ENCODE assay signal across 13 cellular contexts in the genomic region with DNA sequence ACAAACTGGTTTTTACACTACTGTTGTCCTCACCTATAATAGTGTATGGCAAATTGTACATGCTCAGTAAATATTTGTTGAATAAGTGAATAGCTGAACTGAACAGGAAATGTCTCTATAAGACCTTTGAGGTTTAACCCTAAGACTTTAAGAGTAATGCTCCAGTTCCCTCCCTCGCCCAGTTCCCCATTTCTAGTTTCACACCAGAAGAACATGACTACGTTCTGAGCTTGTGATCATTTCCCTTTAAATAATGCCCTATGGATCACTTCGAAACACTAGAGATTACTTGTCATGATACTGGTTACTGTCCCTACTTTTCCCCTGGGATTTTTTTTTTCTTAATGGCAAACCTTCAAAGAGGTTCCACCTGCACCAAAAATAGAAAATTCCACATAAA.
DNase-seq lines count a peak whose midpoint lies in the region; ATAC-seq and TF ChIP-seq lines count a peak whose summit lies in the region.
"Had no signal": no experiment of that assay in that cellular context is flagged by ENCODE, and none has a peak within 500 bp of the region (broad histone marks: within the 10 kb centered on the region; RNA-seq: fewer than 3 reads in every experiment).

No MANE protein-coding gene starts in this region.

- no peak overlapping the region for H3K4me2 ChIP-seq in trophoblast cell (ENCODE audit: low read length)

- no peak overlapping the region for H2AFZ ChIP-seq in trophoblast cell (ENCODE audit: insufficient read depth, low read length, poor library complexity)

- no peak overlapping the region for H3K23ac ChIP-seq in trophoblast cell (ENCODE audit: low read length)

- no peaks in the 10 kb centered on the region for H3K27me3 ChIP-seq in gastroesophageal sphincter
- H3K27me3 ChIP-seq in stomach: no peaks in the 10 kb centered on the region
- H3K27me3 ChIP-seq in trophoblast cell (ENCODE audit: insufficient read depth, low read length): no peaks in the 10 kb centered on the region

- H3K14ac ChIP-seq in trophoblast cell (ENCODE audit: low read length): no peak overlapping the region

- H3K79me2 ChIP-seq in trophoblast cell (ENCODE audit: control insufficient read depth, insufficient read depth, low read length, poor library complexity): no peaks in the 10 kb centered on the region

- no peaks in the 10 kb centered on the region for H3K27me3 Mint-ChIP-seq in activated B cell treated with CpG ODN at 0.5 μM for 24 hours

- no peak overlapping the region for H4K91ac ChIP-seq in trophoblast cell (ENCODE audit: low read depth, low read length)

- H3K9me3 ChIP-seq in gastroesophageal sphincter (no peaks in the 10 kb centered on the region), stomach (peaks cover 0 to 15% (median 4%) of the 10 kb centered on the region in 4 donors), trophoblast cell (ENCODE audit: insufficient read depth, low read depth, low read length) (peaks cover 2% of the 10 kb centered on the region)

- H3K4me3 ChIP-seq in gastroesophageal sphincter: no peak overlapping the region
- no peak overlapping the region for H3K4me3 ChIP-seq in stomach
- H3K4me3 ChIP-seq in trophoblast cell (ENCODE audit: low read depth, low read length): no peak overlapping the region

- CTCF ChIA-PET in activated B cell treated with CpG ODN at 0.5 μM for 24 hours (lab: Charles Lee): interaction anchor here (1.4 kb wide), 1 partner anchor 70 kb away, joined by 3 read pairs; the partner anchor contains the start of gene PRKD1

- H3K4me3 Mint-ChIP-seq in activated B cell treated with CpG ODN at 0.5 μM for 24 hours: peak overlapping the region; percentile 80
- H3K4me3 Mint-ChIP-seq: endodermal cell had no signal

- H3K9ac ChIP-seq in trophoblast cell (ENCODE audit: low read length): no peak overlapping the region

- peaks cover 15% of the 10 kb centered on the region for H3K9me3 Mint-ChIP-seq in activated B cell treated with CpG ODN at 0.5 μM for 24 hours

- H3K4me1 ChIP-seq in gastroesophageal sphincter (peaks cover 0 to 8% (median 0%) of the 10 kb centered on the region in 3 donors), stomach (no peaks in the 10 kb centered on the region), trophoblast cell (ENCODE audit: control insufficient read depth in 1 of 2, insufficient read depth in 2 of 2, low read length in 2 of 2) (no peaks in the 10 kb centered on the region)

- no peak overlapping the region for H4K8ac ChIP-seq in trophoblast cell (ENCODE audit: low read depth, low read length)

- peaks cover 5% of the 10 kb centered on the region for H3K36me3 Mint-ChIP-seq in activated B cell treated with CpG ODN at 0.5 μM for 24 hours (ENCODE audit: low read depth)

- ATAC-seq in GM19035 (IDR thresholded peaks at IDR 0.05; ENCODE audit: unreplicated experiment) (peak; percentile 87), HG02571 (IDR thresholded peaks at IDR 0.05; ENCODE audit: unreplicated experiment) (peak; percentile 82), HG03442 (IDR thresholded peaks at IDR 0.05; ENCODE audit: unreplicated experiment) (peak; percentile 94), activated B cell treated with CpG ODN at 0.5 μM for 24 hours (ENCODE audit: low read depth) (peak; percentile 80), gastroesophageal sphincter (no peak)

- no peak for TF ChIP-seq EP300 in gastroesophageal sphincter (IDR thresholded peaks at IDR 0.05)
- TF ChIP-seq EP300 in stomach (IDR thresholded peaks at IDR 0.05): no peak

- H3K36me3 ChIP-seq in gastroesophageal sphincter (no peaks in the 10 kb centered on the region), stomach (no peaks in the 10 kb centered on the region), trophoblast cell (ENCODE audit: control insufficient read depth in 1 of 2, insufficient read depth in 2 of 2, low read length in 2 of 2) (peaks cover 0 to 2% of the 10 kb centered on the region in 2 experiments)

- no peak overlapping the region for H3K18ac ChIP-seq in trophoblast cell (ENCODE audit: low read length)

- H3K79me1 ChIP-seq in trophoblast cell (ENCODE audit: low read length): no peaks in the 10 kb centered on the region

- TF ChIP-seq CTCF in activated B cell treated with CpG ODN at 0.5 μM for 24 hours (IDR thresholded peaks at IDR 0.05): no peak
- no peak for TF ChIP-seq CTCF in gastroesophageal sphincter (IDR thresholded peaks at IDR 0.05)
- TF ChIP-seq CTCF in stomach (IDR thresholded peaks at IDR 0.05): no peak

- peaks cover 43% of the 10 kb centered on the region for H3K4me1 Mint-ChIP-seq in activated B cell treated with CpG ODN at 0.5 μM for 24 hours

- H4K12ac ChIP-seq in trophoblast cell (ENCODE audit: low read depth, low read length): no peak overlapping the region

- no peak overlapping the region for H2BK120ac ChIP-seq in trophoblast cell (ENCODE audit: insufficient read depth, low read length, poor library complexity)

- no peak overlapping the region for H2BK5ac ChIP-seq in trophoblast cell (ENCODE audit: low read depth, low read length, poor library complexity)

- H2BK12ac ChIP-seq in trophoblast cell (ENCODE audit: low read length): no peak overlapping the region

- POLR2A ChIA-PET in activated B cell treated with CpG ODN at 0.5 μM for 24 hours (lab: Charles Lee): interaction anchor here (0.8 to 3.0 kb wide), 4 partner anchors 11 to 1635 kb away, joined by 3 to 19 read pairs (median 9); no protein-coding TSS in a partner anchor

- H3K27ac ChIP-seq in gastroesophageal sphincter (no peak overlapping the region), stomach (no peak overlapping the region), trophoblast cell (ENCODE audit: low read depth, low read length) (no peak overlapping the region)

- DNase-seq in activated B cell treated with CpG ODN at 0.5 μM for 24 hours (no peak), NCI-H526 (lab: John Stamatoyannopoulos, UW) (no peak), stomach (no peak), trophoblast cell (no peak)
- DNase-seq: activated effector memory CD4-positive, alpha-beta T cell treated with Interleukin-2 at 50 U/mL for 16 hours; endodermal cell; NCI-H226; posterior cingulate gyrus; T1000 had no signal

- no peak overlapping the region for H3K4ac ChIP-seq in trophoblast cell (ENCODE audit: low read depth, low read length)

- peak overlapping the region; percentile 98 for H3K27ac Mint-ChIP-seq in activated B cell treated with CpG ODN at 0.5 μM for 24 hours
- H3K27ac Mint-ChIP-seq: endodermal cell had no signal

- intact Hi-C loops in activated B cell treated with CpG ODN at 0.5 μM for 24 hours (cut with micrococcal nuclease) (loop anchor here (1.0 to 10.0 kb wide), 3 partner anchors 59 to 1167 kb away; partner anchors contain the start of genes AP4S1, PRKD1 and STRN3), stomach (cut with DNase I; ENCODE audit: low total_unique reads) (no loop called here)

- WGBS in gastroesophageal sphincter (ENCODE audit: low coverage in 1 of 2), 2 donors: 74 to 79% methylated on average over 3 of the region's 3 CpGs
- 72 to 81% (median 76%) methylated on average over 3 of the region's 3 CpGs for WGBS in stomach, 5 donors
- WGBS in trophoblast cell (ENCODE audit: extremely low coverage, insufficient coverage, insufficient read length): no CpG with 5 or more reads among the region's 3 CpGs

- TF ChIP-seq POLR2A in gastroesophageal sphincter (IDR thresholded peaks at IDR 0.05): no peak
- TF ChIP-seq POLR2A in stomach (IDR thresholded peaks at IDR 0.05): no peak

- no peak overlapping the region for H2AK5ac ChIP-seq in trophoblast cell (ENCODE audit: low read length)
